9 cellular contexts compared by ENCODE assay signal in the genomic region with DNA sequence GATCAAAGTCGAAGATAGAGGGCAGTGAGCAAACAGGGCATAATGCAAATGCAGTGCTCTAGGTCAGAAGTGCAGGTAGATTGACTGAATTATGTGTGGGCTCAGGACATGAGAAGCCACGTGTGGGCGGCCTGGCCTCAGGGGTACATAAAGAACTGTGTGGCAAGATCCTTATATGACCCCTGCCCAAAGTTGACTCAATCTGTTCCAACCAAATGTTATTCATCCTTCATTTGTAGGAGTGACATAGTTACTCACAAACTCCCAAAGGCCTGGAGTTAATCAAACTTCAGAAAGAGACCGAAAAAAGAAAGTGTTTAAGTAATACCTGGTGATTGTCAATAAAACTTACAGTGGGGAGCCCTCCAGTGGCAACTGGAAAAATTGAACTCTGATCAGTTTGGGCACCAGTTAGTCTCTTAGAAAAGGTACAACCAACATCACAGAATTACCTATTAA.
DNase-seq lines count a peak whose midpoint lies in the region; ATAC-seq, FAIRE-seq and TF ChIP-seq lines count a peak whose summit lies in the region.
"Had no signal": no experiment of that assay in that cellular context is flagged by ENCODE, and none has a peak within 500 bp of the region (broad histone marks: within the 10 kb centered on the region; RNA-seq: fewer than 3 reads in every experiment).

No MANE protein-coding gene starts in this region.

- no peak overlapping the region for H3K4me2 ChIP-seq in DOHH2 (ENCODE audit: low read length)
- H3K4me2 ChIP-seq in HCT116 (ENCODE audit: low read length): no peak overlapping the region
- H3K4me2 ChIP-seq in keratinocyte (ENCODE audit: control insufficient read depth, extremely low read depth, insufficient read depth, low read depth, low read length): no peak overlapping the region

- no peaks in the 10 kb centered on the region for H3K36me3 Mint-ChIP-seq in T-cell

- BruUV-seq in HCT116 (replicated peaks; lab: Mats Ljungman, UMichigan): no TSS peak

- no peaks in the 10 kb centered on the region for H3F3A ChIP-seq in DOHH2 (ENCODE audit: control insufficient read depth, insufficient read depth)

- CTCF ChIA-PET in HCT116 (lab: Charles Lee): interaction anchor here (1.4 kb wide), 1 partner anchor 16 kb away, joined by 3 read pairs; no protein-coding TSS in a partner anchor
- CTCF ChIA-PET in T-cell (lab: Charles Lee): no interaction called here

- H4K20me1 ChIP-seq in DOHH2 (ENCODE audit: control insufficient read depth, insufficient read depth, low read depth, low read length) (no peaks in the 10 kb centered on the region), HCT116 (ENCODE audit: insufficient read depth) (no peaks in the 10 kb centered on the region), keratinocyte (ENCODE audit: control insufficient read depth, extremely low read depth, insufficient read depth, low read length) (no peaks in the 10 kb centered on the region)

- dilution Hi-C loops in keratinocyte (cut with MboI; ENCODE audit: extremely low pct_ligation_motif_present, low sequenced_read_pairs): no loop called here

- H2AFZ ChIP-seq in HCT116 (ENCODE audit: low read depth, low read length, poor library complexity, severe bottlenecking) (no peak overlapping the region), keratinocyte (ENCODE audit: control insufficient read depth, low read length) (no peak overlapping the region)

- POLR2A ChIA-PET in HCT116 (lab: Charles Lee): no interaction called here
- POLR2A ChIA-PET in T-cell (lab: Charles Lee): no interaction called here

- H3K36me3 ChIP-seq in DOHH2 (ENCODE audit: control insufficient read depth, low read length) (no peaks in the 10 kb centered on the region), HCT116 (ENCODE audit: control insufficient read depth in 1 of 2, insufficient read depth in 2 of 2, low read length in 2 of 2) (no peaks in the 10 kb centered on the region), keratinocyte (ENCODE audit: control insufficient read depth in 2 of 2, extremely low read depth in 1 of 2, insufficient read depth in 2 of 2, low read length in 2 of 2) (no peaks in the 10 kb centered on the region), H7 (replicated peaks; ENCODE audit: control insufficient read depth, insufficient read depth, low read length) (no peaks in the 10 kb centered on the region)
- H3K36me3 ChIP-seq: SJSA1 had no signal

- intact Hi-C loops in HCT116 (cut with micrococcal nuclease): loop anchor here (1.0 kb wide), 1 partner anchor 1265 kb away; no protein-coding TSS in a partner anchor

- TF ChIP-seq POLR2A in HCT116 (IDR thresholded peaks at IDR 0.05; ENCODE audit: borderline replicate concordance, extremely low read depth, insufficient read depth, insufficient read length): no peak

- RAD21 ChIA-PET in HCT116 (lab: Charles Lee; ENCODE audit: low non-redundant PET in 1 of 2, low total read pairs in 2 of 2, uncharacterized antibody in 2 of 2, unreplicated experiment in 2 of 2): no interaction called here

- peak; percentile 65 for FAIRE-seq in keratinocyte (lab: Jason Lieb, UNC)

- no peak for DNase-seq in HCT116 (ENCODE audit: low read depth, low spot score)
- no peak for DNase-seq in keratinocyte (ENCODE audit: low read depth, low spot score)
- DNase-seq in NCI-H748 treated with DMSO at 0.1 percent for 48 hours (lab: John Stamatoyannopoulos, UW): no peak
- no peak for DNase-seq in T-cell
- no peak for DNase-seq in H7

- H3K9me2 ChIP-seq in DOHH2 (replicated peaks; ENCODE audit: control insufficient read depth, low read length): no peaks in the 10 kb centered on the region
- no peaks in the 10 kb centered on the region for H3K9me2 ChIP-seq in HCT116 (ENCODE audit: insufficient read depth)

- no peaks in the 10 kb centered on the region for H3K9me1 ChIP-seq in keratinocyte (ENCODE audit: control insufficient read depth, extremely low read depth, insufficient read depth, low read length)

- H3K4me3 Mint-ChIP-seq in T-cell: no peak overlapping the region

- H3K27me3 ChIP-seq in DOHH2 (ENCODE audit: control insufficient read depth, low read length) (0 out of 2 replicates have a peak, but pooled peaks cover 4% of the 10 kb centered on the region), HCT116 (ENCODE audit: insufficient read depth, low read length) (no peaks in the 10 kb centered on the region), keratinocyte (ENCODE audit: control insufficient read depth, extremely low read depth, insufficient read depth, low read length) (no peaks in the 10 kb centered on the region), H7 (ENCODE audit: control insufficient read depth, insufficient read depth, low read length) (no peaks in the 10 kb centered on the region)
- H3K27me3 ChIP-seq: SJSA1 had no signal

- H3K9me3 ChIP-seq in DOHH2 (ENCODE audit: control insufficient read depth, insufficient read depth, low read length): no peaks in the 10 kb centered on the region
- no peaks in the 10 kb centered on the region for H3K9me3 ChIP-seq in HCT116 (ENCODE audit: control insufficient read depth in 1 of 2, insufficient read depth in 1 of 2, low read depth in 1 of 2, low read length in 2 of 2)
- no peaks in the 10 kb centered on the region for H3K9me3 ChIP-seq in keratinocyte (ENCODE audit: control insufficient read depth, low read depth, low read length)
- H3K9me3 ChIP-seq: SJSA1 had no signal

- TF ChIP-seq RAD21 in HCT116 (IDR thresholded peaks at IDR 0.05; ENCODE audit: low read depth): peak; percentile 59

- no peaks in the 10 kb centered on the region for H3K79me2 ChIP-seq in DOHH2 (ENCODE audit: control insufficient read depth, low read length)
- no peaks in the 10 kb centered on the region for H3K79me2 ChIP-seq in HCT116 (ENCODE audit: insufficient read depth, low read length)
- H3K79me2 ChIP-seq in keratinocyte (ENCODE audit: control insufficient read depth, insufficient read depth, low read length): no peaks in the 10 kb centered on the region

- no peak overlapping the region for H3K27ac Mint-ChIP-seq in T-cell

- no peaks in the 10 kb centered on the region for H3K9me3 Mint-ChIP-seq in T-cell

- no peaks in the 10 kb centered on the region for H3K4me1 ChIP-seq in DOHH2 (ENCODE audit: control insufficient read depth, low read length)
- no peaks in the 10 kb centered on the region for H3K4me1 ChIP-seq in HCT116 (ENCODE audit: control insufficient read depth in 1 of 2, insufficient read depth in 2 of 2, low read length in 2 of 2)
- no peaks in the 10 kb centered on the region for H3K4me1 ChIP-seq in keratinocyte (ENCODE audit: control insufficient read depth, extremely low read depth, insufficient read depth, low read length)
- H3K4me1 ChIP-seq: SJSA1 had no signal

- peaks cover 4 to 6% of the 10 kb centered on the region in 2 donors for H3K27me3 Mint-ChIP-seq in T-cell

- TF ChIP-seq CTCF in DOHH2 (IDR thresholded peaks at IDR 0.05; ENCODE audit: low read depth, low read length, poor library complexity, severe bottlenecking): peak; percentile 54
- TF ChIP-seq CTCF in HCT116 (IDR thresholded peaks at IDR 0.05 in 2 of 3, conservative IDR thresholded peaks at IDR 0.05 in 1 of 3; ENCODE audit: borderline replicate concordance in 1 of 3, insufficient read depth in 1 of 3, low read depth in 2 of 3, low read length in 2 of 3): peak; percentile 38 to 70 (median 41); a peak in 5 of 6 replicates
- TF ChIP-seq CTCF in VCaP (conservative IDR thresholded peaks at IDR 0.05): peak; percentile 66
- peak; percentile 36 to 61 (median 52) for TF ChIP-seq CTCF in keratinocyte (optimal IDR thresholded peaks at IDR 0.05 in 1 of 3, IDR thresholded peaks at IDR 0.05 in 1 of 3, conservative IDR thresholded peaks at IDR 0.05 in 1 of 3; ENCODE audit: extremely low read depth in 1 of 3, insufficient read depth in 2 of 3, low read length in 3 of 3)

- H3K4me1 Mint-ChIP-seq in T-cell: no peaks in the 10 kb centered on the region

- H3K4me3 ChIP-seq in DOHH2 (ENCODE audit: low read length) (no peak overlapping the region), HCT116 (replicated peaks in 1 of 2; ENCODE audit: low read depth in 1 of 2, low read length in 2 of 2) (no peak overlapping the region), keratinocyte (ENCODE audit: control insufficient read depth in 2 of 3, extremely low read depth in 1 of 3, insufficient read depth in 2 of 3, low read depth in 1 of 3, low read length in 3 of 3) (no peak overlapping the region), H7 (ENCODE audit: insufficient read depth, low read depth, low read length) (no peak overlapping the region)
- H3K4me3 ChIP-seq: SJSA1 had no signal

- H3K9ac ChIP-seq in HCT116 (ENCODE audit: low read length) (no peak overlapping the region), keratinocyte (ENCODE audit: control insufficient read depth, extremely low read depth, insufficient read depth, low read length) (no peak overlapping the region)

- no peak overlapping the region for H3K27ac ChIP-seq in DOHH2 (ENCODE audit: low read depth, low read length)
- H3K27ac ChIP-seq in HCT116 (ENCODE audit: low read depth, low read length): no peak overlapping the region
- no peak overlapping the region for H3K27ac ChIP-seq in VCaP
- H3K27ac ChIP-seq in keratinocyte (ENCODE audit: control insufficient read depth, insufficient read depth, low read length): no peak overlapping the region
- H3K27ac ChIP-seq: SJSA1 had no signal

- ATAC-seq in HCT116 (peak; percentile 69), T-cell (replicated peaks in 1 of 4) (no peak), HG03378 (IDR thresholded peaks at IDR 0.05; ENCODE audit: unreplicated experiment) (no peak)

TF ChIP-seq in HCT116, 20 proteins besides CTCF, POLR2A, EP300 and RAD21 (continues in another document):
- TF ChIP-seq, protein P1, sequence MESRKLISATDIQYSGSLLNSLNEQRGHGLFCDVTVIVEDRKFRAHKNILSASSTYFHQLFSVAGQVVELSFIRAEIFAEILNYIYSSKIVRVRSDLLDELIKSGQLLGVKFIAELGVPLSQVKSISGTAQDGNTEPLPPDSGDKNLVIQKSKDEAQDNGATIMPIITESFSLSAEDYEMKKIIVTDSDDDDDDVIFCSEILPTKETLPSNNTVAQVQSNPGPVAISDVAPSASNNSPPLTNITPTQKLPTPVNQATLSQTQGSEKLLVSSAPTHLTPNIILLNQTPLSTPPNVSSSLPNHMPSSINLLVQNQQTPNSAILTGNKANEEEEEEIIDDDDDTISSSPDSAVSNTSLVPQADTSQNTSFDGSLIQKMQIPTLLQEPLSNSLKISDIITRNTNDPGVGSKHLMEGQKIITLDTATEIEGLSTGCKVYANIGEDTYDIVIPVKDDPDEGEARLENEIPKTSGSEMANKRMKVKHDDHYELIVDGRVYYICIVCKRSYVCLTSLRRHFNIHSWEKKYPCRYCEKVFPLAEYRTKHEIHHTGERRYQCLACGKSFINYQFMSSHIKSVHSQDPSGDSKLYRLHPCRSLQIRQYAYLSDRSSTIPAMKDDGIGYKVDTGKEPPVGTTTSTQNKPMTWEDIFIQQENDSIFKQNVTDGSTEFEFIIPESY (IDR thresholded peaks at IDR 0.05; ENCODE audit: extremely low read depth, insufficient replicate concordance, low read length): no peak
